8 cellular contexts compared by ENCODE assay signal in genomic region chrX:154886069-154886788, GRCh38. TPM values are rescaled to one million over a fixed set of nuclear protein-coding genes. Genes with fewer than 3 reads are reported as not detected.
A peak's percentile ranks its signal among the peaks of the same experiment; 100 is the strongest.
DNase-seq lines count a peak whose midpoint lies in the region; ATAC-seq and TF ChIP-seq lines count a peak whose summit lies in the region.
"Not testable (repeated sequence)": the region's sequence is repeated elsewhere in the genome, so short reads cannot be mapped to it uniquely, and the experiment has no call there.

Gene F8A1, plus strand, starts transcription at chrX:154886355. Its CDS starts 20 bp downstream, at chrX:154886375.

- TF ChIP-seq CTCF in left lung (IDR thresholded peaks at IDR 0.05): not testable (repeated sequence)

- intact Hi-C loops in left lung (cut with DNase I): not testable (repeated sequence)

- not testable (repeated sequence) for H3K27me3 ChIP-seq in left lung

- ATAC-seq in GM19324 (IDR thresholded peaks at IDR 0.05; ENCODE audit: low FRiP score, unreplicated experiment) (peak; percentile 79), HG02763 (IDR thresholded peaks at IDR 0.05; ENCODE audit: unreplicated experiment) (peak; percentile 59), HG03571 (IDR thresholded peaks at IDR 0.05; ENCODE audit: unreplicated experiment) (peak; percentile 70), left lung (peak; percentile 79)

- H3K36me3 ChIP-seq in left lung: not testable (repeated sequence)

- WGBS in adipose tissue, 3 donors: 0 to 25% methylated on average over 4 to 7 of the region's 91 CpGs; no CpG with 5 or more reads in 1 of the 3 donors

- not testable (repeated sequence) for H3K4me1 ChIP-seq in left lung

- not testable (repeated sequence) for H3K4me3 ChIP-seq in left lung

- not testable (repeated sequence) for H3K27ac ChIP-seq in adipose tissue (ENCODE audit: low read depth, low read length); left lung

- DNase-seq in A172 (ENCODE audit: low spot score): not testable (repeated sequence)
- peak; percentile 21 to 25 for DNase-seq in activated CD4-positive, alpha-beta T cell treated with anti-CD3 and anti-CD28 coated beads, Interleukin-2, amount 50 U/mL, for 4 hours
- DNase-seq in left lung: peak in 1 of 2 donors; percentile 83
- peak; percentile 51 to 64 for DNase-seq in stimulated activated CD4-positive, alpha-beta T cell treated with anti-CD3 and anti-CD28 coated beads, Interleukin-2, amount 100 ng/mL, for 24 hours

- not testable (repeated sequence) for H3K9me3 ChIP-seq in left lung

RNA-seq across cellular contexts. Expression of gene F8A1, which starts in this region (rescaled TPM):
- 13.2 and 13.3 TPM in 2 replicates for total RNA-seq in A172 (2014; rRNA removed; shearing (Covaris generic))
- 10 to 100 TPM; 12.4 to 31.6 (median 29.7) TPM for polyA plus RNA-seq in adipose tissue
- total RNA-seq in left lung: 10 to 100 TPM; 25.7 to 33.1 TPM
